In the genomic region with DNA sequence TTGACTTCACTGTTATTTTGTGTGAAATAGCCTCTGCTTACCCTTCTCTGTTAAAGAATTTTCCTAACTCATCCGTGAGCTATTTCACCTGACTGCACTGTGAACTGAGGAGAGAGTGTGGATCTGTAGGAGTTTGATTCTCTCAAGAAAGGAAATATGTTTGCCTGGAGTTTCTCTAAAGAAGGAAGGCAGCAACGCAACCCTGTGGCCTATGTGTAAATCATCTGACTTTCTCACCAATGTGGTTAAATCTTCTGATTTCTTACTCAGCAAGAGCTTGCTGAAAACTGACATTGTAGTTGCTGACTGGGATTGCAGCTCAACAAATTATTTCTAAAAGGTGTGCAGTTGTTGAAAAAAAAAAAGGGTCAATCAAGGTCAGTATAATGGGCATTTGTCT, we compare ENCODE assay signal across 1 cellular context.
TF ChIP-seq lines count a peak whose summit lies in the region.

No MANE protein-coding gene starts in this region.

TF ChIP-seq in H1, 55 proteins besides CTCF, POLR2A, EP300 and RAD21:
- TF ChIP-seq PHF8 (conservative IDR thresholded peaks at IDR 0.05; ENCODE audit: low read depth, low read length) (no peak), KDM1A (IDR thresholded peaks at IDR 0.05; ENCODE audit: borderline replicate concordance, low read length) (no peak), TBP (IDR thresholded peaks at IDR 0.05; ENCODE audit: low read depth, low read length) (no peak), CHD2 (IDR thresholded peaks at IDR 0.05; ENCODE audit: low read length) (no peak)
TF ChIP-seq in H1: peak in this region for 0.
